Comparison of ENCODE assay signal across 1 cellular context in genomic region chr12:17192721-17193120, GRCh38.
TF ChIP-seq lines count a peak whose summit lies in the region.

No MANE protein-coding gene starts in this region.

TF ChIP-seq in GM23338, 12 proteins besides CTCF, POLR2A, EP300 and RAD21 (continued from another document):
- TF ChIP-seq REST (IDR thresholded peaks at IDR 0.05; ENCODE audit: unreplicated experiment) (no peak), ETS1 (IDR thresholded peaks at IDR 0.05) (no peak), STAT1 (IDR thresholded peaks at IDR 0.05; ENCODE audit: unreplicated experiment) (no peak), POLR2AphosphoS5 (IDR thresholded peaks at IDR 0.05; ENCODE audit: low read depth) (no peak), EZH2phosphoT487 (IDR thresholded peaks at IDR 0.05; ENCODE audit: unreplicated experiment) (no peak), JUNB (IDR thresholded peaks at IDR 0.05; ENCODE audit: unreplicated experiment) (no peak), ZNF114 (CRISPR knock-in tag; IDR thresholded peaks at IDR 0.05) (no peak), NANOG (IDR thresholded peaks at IDR 0.05; ENCODE audit: borderline replicate concordance) (no peak)
